Comparison of ENCODE assay signal across 29 cellular contexts in genomic region chr2:57205241-57205640, GRCh38.
"Had no signal": no experiment of that assay in that cellular context is flagged by ENCODE, and none has a peak within 500 bp of the region (broad histone marks: within the 10 kb centered on the region; RNA-seq: fewer than 3 reads in every experiment).

No MANE protein-coding gene starts in this region.

- DNase-seq: Kasumi-1, MG63, NCI-H1048, NCI-H1092 treated with DMSO at 0.1 percent for 48 hours, NCI-H1436, NCI-H146, NCI-H1694, NCI-H187, NCI-H1930, NCI-H2029 treated with DMSO at 0.1 percent for 48 hours, NCI-H2081 treated with DMSO at 0.1 percent for 48 hours, NCI-H2171 treated with DMSO at 0.1 percent for 48 hours, NCI-H2227 treated with DMSO at 0.1 percent for 48 hours, NCI-H345, NCI-H446, NCI-H510A treated with DMSO at 0.1 percent for 48 hours, NCI-H524 treated with DMSO at 0.1 percent for 48 hours, NCI-H526 treated with DMSO at 0.1 percent for 48 hours, NCI-H774, OCI-M1, PC-3, Peyer's patch, Right ventricle myocardium superior, RPMI8226, T-cell, T-helper 17 cell had no signal

- H3K36me3 Mint-ChIP-seq: T-cell had no signal

- H3K4me3 ChIP-seq: MG63, Peyer's patch, SJSA1, SK-N-MC had no signal

- H3K27me3 ChIP-seq: MG63, Peyer's patch, SJSA1 had no signal

- ATAC-seq: PC-3, SK-N-SH treated with all-trans-retinoic acid at 6 μM for 48 hours, T-cell, T-helper 17 cell had no signal

- H3K27ac Mint-ChIP-seq: T-cell, T-helper 17 cell had no signal

- H3K4me1 Mint-ChIP-seq: T-cell, T-helper 17 cell had no signal

- H3K4me3 Mint-ChIP-seq: T-cell, T-helper 17 cell had no signal

- H3K4me1 ChIP-seq: Peyer's patch, SJSA1 had no signal

- H3K27ac ChIP-seq: Peyer's patch, SJSA1, SK-N-MC had no signal

- H3K27me3 Mint-ChIP-seq: T-cell, T-helper 17 cell had no signal

- H3K9me3 ChIP-seq: MG63, Peyer's patch, SJSA1 had no signal

- H3K36me3 ChIP-seq: MG63, Peyer's patch, SJSA1 had no signal
